Comparison of ENCODE assay signal across 8 cellular contexts in genomic region chr19:42283248-42284065, GRCh38. TPM values are rescaled to one million over a fixed set of nuclear protein-coding genes. Genes with fewer than 3 reads are reported as not detected.
DNase-seq lines count a peak whose midpoint lies in the region; ATAC-seq and TF ChIP-seq lines count a peak whose summit lies in the region.

No MANE protein-coding gene starts in this region.

- H3K4me1 ChIP-seq in adipocyte (ENCODE audit: control insufficient read depth, insufficient read depth, low read length), result peaks cover 53% of the 10 kb centered on the region
- H3K4me1 ChIP-seq in upper lobe of left lung, result peaks cover 53 to 75% (median 66%) of the 10 kb centered on the region in 4 donors

- peak in 3 of 4 donors; percentile 34 to 76 (median 67) for TF ChIP-seq POLR2A in upper lobe of left lung (IDR thresholded peaks at IDR 0.05)

- DNase-seq in GM12865 (ENCODE audit: low read depth) (peak; percentile 96), NCI-H1105 (lab: John Stamatoyannopoulos, UW) (peak; percentile 94), adipocyte (ENCODE audit: low read depth) (peak; percentile 98), left cardiac atrium (peak; percentile 95), progenitor cell of endocrine pancreas (ENCODE audit: low spot score, unreplicated experiment) (peak; percentile 94), upper lobe of left lung (peak; percentile 95 to 99)

- TF ChIP-seq CTCF in GM12865 (IDR thresholded peaks at IDR 0.05; ENCODE audit: insufficient read depth, low read depth, low read length, missing control alignments), result no peak
- no peak for TF ChIP-seq CTCF in SU-DHL-6 (IDR thresholded peaks at IDR 0.05; ENCODE audit: insufficient read depth, low read length, poor library complexity, severe bottlenecking)
- TF ChIP-seq CTCF in progenitor cell of endocrine pancreas (IDR thresholded peaks at IDR 0.05; ENCODE audit: unreplicated experiment), result no peak
- peak in 2 of 6 experiments; percentile 8 to 35 for TF ChIP-seq CTCF in upper lobe of left lung (IDR thresholded peaks at IDR 0.05)

- H3K27me3 ChIP-seq in SU-DHL-6 (ENCODE audit: low read length) (no peaks in the 10 kb centered on the region), adipocyte (replicated peaks; ENCODE audit: control insufficient read depth, insufficient read depth, low read length) (no peaks in the 10 kb centered on the region), upper lobe of left lung (no peaks in the 10 kb centered on the region)

- no peaks in the 10 kb centered on the region for H3K9me2 ChIP-seq in SU-DHL-6 (replicated peaks; ENCODE audit: insufficient read depth, low read length)

- H3K27ac ChIP-seq in SU-DHL-6 (ENCODE audit: low read depth, low read length), result peak overlapping the region; percentile 89
- H3K27ac ChIP-seq in upper lobe of left lung, result peak overlapping the region; percentile 96 to 99 (median 96)

- H3K36me3 ChIP-seq in SU-DHL-6 (ENCODE audit: low read length), result no peaks in the 10 kb centered on the region
- peaks cover 17% of the 10 kb centered on the region for H3K36me3 ChIP-seq in adipocyte (ENCODE audit: control insufficient read depth, insufficient read depth, low read length, severe bottlenecking)
- H3K36me3 ChIP-seq in upper lobe of left lung, result peaks cover 0 to 18% (median 16%) of the 10 kb centered on the region in 4 donors

- no peak overlapping the region for H3K4me3 Mint-ChIP-seq in progenitor cell of endocrine pancreas (ENCODE audit: low read depth)

- H3K27ac Mint-ChIP-seq in progenitor cell of endocrine pancreas, result no peak overlapping the region

- peaks cover under 1% of the 10 kb centered on the region for H3K36me3 Mint-ChIP-seq in progenitor cell of endocrine pancreas (ENCODE audit: insufficient read depth)

- H3K9me3 ChIP-seq in SU-DHL-6 (ENCODE audit: insufficient read depth, low read length) (no peaks in the 10 kb centered on the region), adipocyte (ENCODE audit: control insufficient read depth, low read length) (no peaks in the 10 kb centered on the region), upper lobe of left lung (no peaks in the 10 kb centered on the region)

- peaks cover 24% of the 10 kb centered on the region for H3F3A ChIP-seq in SU-DHL-6 (ENCODE audit: insufficient read depth)

- no peaks in the 10 kb centered on the region for H4K20me1 ChIP-seq in SU-DHL-6 (ENCODE audit: low read depth, low read length)

- peaks cover 15% of the 10 kb centered on the region; the same call in 1 of the 2 replicates for H3K79me2 ChIP-seq in SU-DHL-6 (ENCODE audit: insufficient read depth, low read length)

- TF ChIP-seq EP300 in upper lobe of left lung (IDR thresholded peaks at IDR 0.05), result no peak

- H3K4me1 Mint-ChIP-seq in progenitor cell of endocrine pancreas (ENCODE audit: low read depth), result peaks cover 38% of the 10 kb centered on the region

- peak overlapping the region; percentile 62 for H3K4me2 ChIP-seq in SU-DHL-6 (ENCODE audit: low read depth, low read length, poor library complexity, severe bottlenecking)

- no peak overlapping the region for H2AFZ ChIP-seq in SU-DHL-6 (ENCODE audit: low read depth, low read length, severe bottlenecking)

- H3K4me3 ChIP-seq in GM12865 (ENCODE audit: low read depth, low read length), result peak overlapping the region; percentile 43
- H3K4me3 ChIP-seq in SU-DHL-6 (ENCODE audit: insufficient read depth, low read length, poor library complexity, severe bottlenecking), result peak overlapping the region; percentile 49
- H3K4me3 ChIP-seq in adipocyte (ENCODE audit: low read length), result peak overlapping the region; percentile 77
- H3K4me3 ChIP-seq in upper lobe of left lung, result peak overlapping the region; percentile 4 to 80 (median 70)

- H3K9me3 Mint-ChIP-seq in progenitor cell of endocrine pancreas (ENCODE audit: low read depth), result no peaks in the 10 kb centered on the region

- 2% methylated on average over 28 to 31 of the region's 73 CpGs for WGBS in upper lobe of left lung, 2 donors

- intact Hi-C loops in left cardiac atrium (cut with DNase I), result no loop called here

- H3K9ac ChIP-seq in SU-DHL-6 (ENCODE audit: low read length) (peak overlapping the region; percentile 67), adipocyte (ENCODE audit: low read length) (peak overlapping the region; percentile 61)

- ATAC-seq in HG02642 (IDR thresholded peaks at IDR 0.05; ENCODE audit: poor library complexity, unreplicated experiment) (peak; percentile 50), left cardiac atrium (peak; percentile 63 to 75), upper lobe of left lung (ENCODE audit: low FRiP score in 2 of 2) (peak; percentile 81 to 87)

- no peaks in the 10 kb centered on the region for H3K27me3 Mint-ChIP-seq in progenitor cell of endocrine pancreas

RNA-seq across cellular contexts. Expression of gene CIC, which starts 14.4 kb away (rescaled TPM):
- total RNA-seq in left cardiac atrium, result 10 to 100 TPM; 34.7 to 42.1 TPM
- total RNA-seq in progenitor cell of endocrine pancreas, result 86.0 and 87.2 TPM in 2 replicates
- 100 to 1,000 TPM in 1 of 6 donors, 10 to 100 TPM in 5; 52.6 to 170 (median 77.7) TPM for total RNA-seq in upper lobe of left lung

RNA-seq across cellular contexts. Expression of gene PRR19, which starts 18.5 kb away (rescaled TPM):
- total RNA-seq in left cardiac atrium (under 1 TPM; 0.12 to 0.16 TPM), progenitor cell of endocrine pancreas (3.2 and 3.4 TPM in 2 replicates), upper lobe of left lung (1 to 10 TPM in 1 of 6 donors, under 1 TPM in 2, not detected in 3; 0.40 to 1.4 (median 0.61) TPM)

RNA-seq across cellular contexts. Expression of gene PAFAH1B3, which starts 19.0 kb away (rescaled TPM):
- total RNA-seq in left cardiac atrium, result 1 to 10 TPM; 4.1 to 6.2 TPM
- 144 and 157 TPM in 2 replicates for total RNA-seq in progenitor cell of endocrine pancreas
- 10 to 100 TPM; 13.6 to 21.2 (median 18.8) TPM for total RNA-seq in upper lobe of left lung

RNA-seq across cellular contexts. Expression of gene ERF, which starts 28.5 kb away (rescaled TPM):
- total RNA-seq in left cardiac atrium, result 10 to 100 TPM; 37.9 to 50.6 TPM
- 106 and 111 TPM in 2 replicates for total RNA-seq in progenitor cell of endocrine pancreas
- 10 to 100 TPM; 13.6 to 59.4 (median 32.5) TPM for total RNA-seq in upper lobe of left lung

RNA-seq across cellular contexts. Expression of gene TMEM145, which starts 29.7 kb away (rescaled TPM):
- total RNA-seq in left cardiac atrium (1 to 10 TPM in 1 of 2 donors, under 1 TPM in 1; 0.50 to 1.4 TPM), progenitor cell of endocrine pancreas (1.9 and 2.0 TPM in 2 replicates), upper lobe of left lung (under 1 TPM in 3 of 6 donors, not detected in 3; 0.34 to 0.79 (median 0.49) TPM)

Comparison
In these comparisons a context has a peak if more than half of its experiments do, and no peak if none do; other contexts are left out.
1. Peak in every context shown above with its lines: DNase-seq, ATAC-seq, H3K4me3 ChIP-seq and H3K27ac ChIP-seq.